ENCODE assay signal across 2 cellular contexts in the genomic region with DNA sequence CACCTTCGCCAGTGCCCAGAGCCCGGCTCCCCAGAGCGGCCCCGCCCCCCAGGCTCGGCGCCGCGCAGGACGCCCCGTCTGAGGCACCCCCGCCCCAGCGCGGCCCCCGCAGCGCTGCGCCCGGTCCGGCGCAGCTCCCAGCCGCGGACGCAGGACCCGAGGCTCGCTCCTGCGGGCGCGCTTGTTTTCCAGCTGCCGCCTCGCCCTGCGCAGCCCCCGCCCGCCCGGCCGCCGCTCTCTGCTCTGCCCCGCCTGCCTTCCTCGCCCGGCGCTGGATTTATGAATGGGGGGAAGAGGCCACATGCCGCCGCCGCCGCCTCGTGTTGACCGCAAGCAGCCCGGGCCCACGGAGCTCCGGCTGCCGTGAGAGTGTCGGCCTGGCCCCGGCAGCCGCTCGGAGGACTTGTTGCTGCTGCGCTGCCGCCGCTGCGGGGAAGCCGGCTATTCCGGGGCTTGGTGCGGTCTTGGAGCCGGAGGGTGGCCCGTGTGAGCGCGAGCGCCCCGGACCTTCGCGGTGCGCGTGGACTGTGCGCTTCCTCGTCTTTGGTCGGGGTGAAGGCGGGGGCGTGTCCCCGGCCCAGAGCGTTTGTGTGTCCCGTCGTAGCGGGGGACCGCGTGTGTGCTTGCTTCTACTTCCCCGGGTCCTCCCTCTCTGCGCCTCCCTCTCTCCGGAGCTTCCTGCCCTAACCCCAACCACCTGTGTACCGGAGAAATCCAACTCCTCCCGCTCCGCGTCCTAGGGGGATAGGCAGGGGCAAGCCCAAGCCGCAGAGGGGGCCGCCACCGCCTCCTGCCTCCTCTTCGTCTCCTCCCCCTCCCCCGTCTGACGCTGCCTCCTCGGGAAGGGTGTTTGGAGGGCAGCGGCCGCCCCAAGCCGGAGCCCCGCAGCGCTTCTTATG.
TF ChIP-seq lines count a peak whose summit lies in the region.

No MANE protein-coding gene starts in this region.

TF ChIP-seq in GM23338, 12 proteins besides CTCF, POLR2A, EP300 and RAD21 (continued from another document):
- no peak for TF ChIP-seq ZNF462 (CRISPR knock-in tag; IDR thresholded peaks at IDR 0.05)
- TF ChIP-seq ZNF114 (CRISPR knock-in tag; IDR thresholded peaks at IDR 0.05): no peak
- 0 out of 2 replicates have a peak, but pooled peaks have one; percentile 14 for TF ChIP-seq POLR2AphosphoS5 (IDR thresholded peaks at IDR 0.05; ENCODE audit: low read depth)
- 0 out of 2 replicates have a peak, but pooled peaks have one; percentile 12 for TF ChIP-seq CREB1 (CRISPR knock-in tag; IDR thresholded peaks at IDR 0.05; ENCODE audit: low read depth)

TF ChIP-seq in WTC11, 78 proteins besides CTCF, POLR2A, EP300 and RAD21 (continued from another document and continues in another):
- TF ChIP-seq, protein P1, sequence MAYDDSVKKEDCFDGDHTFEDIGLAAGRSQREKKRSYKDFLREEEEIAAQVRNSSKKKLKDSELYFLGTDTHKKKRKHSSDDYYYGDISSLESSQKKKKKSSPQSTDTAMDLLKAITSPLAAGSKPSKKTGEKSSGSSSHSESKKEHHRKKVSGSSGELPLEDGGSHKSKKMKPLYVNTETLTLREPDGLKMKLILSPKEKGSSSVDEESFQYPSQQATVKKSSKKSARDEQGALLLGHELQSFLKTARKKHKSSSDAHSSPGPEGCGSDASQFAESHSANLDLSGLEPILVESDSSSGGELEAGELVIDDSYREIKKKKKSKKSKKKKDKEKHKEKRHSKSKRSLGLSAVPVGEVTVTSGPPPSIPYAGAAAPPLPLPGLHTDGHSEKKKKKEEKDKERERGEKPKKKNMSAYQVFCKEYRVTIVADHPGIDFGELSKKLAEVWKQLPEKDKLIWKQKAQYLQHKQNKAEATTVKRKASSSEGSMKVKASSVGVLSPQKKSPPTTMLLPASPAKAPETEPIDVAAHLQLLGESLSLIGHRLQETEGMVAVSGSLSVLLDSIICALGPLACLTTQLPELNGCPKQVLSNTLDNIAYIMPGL (CRISPR knock-in tag; IDR thresholded peaks at IDR 0.05): 0 out of 2 replicates have a peak, but pooled peaks have one; percentile 17
- TF ChIP-seq E2F5 (CRISPR knock-in tag; IDR thresholded peaks at IDR 0.05) (0 out of 2 replicates have a peak, but pooled peaks have one; percentile 9), FOXP1 (CRISPR knock-in tag; IDR thresholded peaks at IDR 0.05; ENCODE audit: borderline replicate concordance) (peak; percentile 64; the same call in 1 of the 2 replicates), KAT7 (CRISPR knock-in tag; IDR thresholded peaks at IDR 0.05; ENCODE audit: borderline replicate concordance) (0 out of 2 replicates have a peak, but pooled peaks have one; percentile 10), ZNF512 (CRISPR knock-in tag; IDR thresholded peaks at IDR 0.05; ENCODE audit: borderline replicate concordance) (no peak), ATF1 (CRISPR knock-in tag; IDR thresholded peaks at IDR 0.05) (no peak), ZNF121 (CRISPR knock-in tag; IDR thresholded peaks at IDR 0.05) (no peak), NFYB (CRISPR knock-in tag; conservative IDR thresholded peaks at IDR 0.05; ENCODE audit: low read depth) (no peak), RELA (CRISPR knock-in tag; IDR thresholded peaks at IDR 0.05; ENCODE audit: borderline replicate concordance) (no peak), FOXJ3 (CRISPR knock-in tag; IDR thresholded peaks at IDR 0.05; ENCODE audit: borderline replicate concordance) (no peak), OVOL2 (CRISPR knock-in tag; IDR thresholded peaks at IDR 0.05; ENCODE audit: borderline replicate concordance) (no peak), ZNF263 (CRISPR knock-in tag; IDR thresholded peaks at IDR 0.05; ENCODE audit: low read depth) (peak; percentile 61; the same call in 1 of the 2 replicates), ZNF281 (CRISPR knock-in tag; IDR thresholded peaks at IDR 0.05) (no peak), NFE2L1 (CRISPR knock-in tag; IDR thresholded peaks at IDR 0.05) (no peak), NFATC4 (CRISPR knock-in tag; IDR thresholded peaks at IDR 0.05) (no peak), PRDM15 (CRISPR knock-in tag; IDR thresholded peaks at IDR 0.05) (no peak), ESRRA (CRISPR knock-in tag; IDR thresholded peaks at IDR 0.05; ENCODE audit: borderline replicate concordance) (no peak), ATF2 (CRISPR knock-in tag; IDR thresholded peaks at IDR 0.05; ENCODE audit: borderline replicate concordance, low read depth) (no peak), GTF2I (CRISPR knock-in tag; conservative IDR thresholded peaks at IDR 0.05) (no peak), JUN (CRISPR knock-in tag; IDR thresholded peaks at IDR 0.05) (no peak), RORB (CRISPR knock-in tag; IDR thresholded peaks at IDR 0.05) (no peak), SMAD4 (CRISPR knock-in tag; IDR thresholded peaks at IDR 0.05) (no peak), JAZF1 (CRISPR knock-in tag; IDR thresholded peaks at IDR 0.05) (no peak), SOX15 (CRISPR knock-in tag; IDR thresholded peaks at IDR 0.05) (no peak), FOXK1 (CRISPR knock-in tag; IDR thresholded peaks at IDR 0.05) (no peak), TP53 (CRISPR knock-in tag; IDR thresholded peaks at IDR 0.05) (no peak), SP1 (CRISPR knock-in tag; conservative IDR thresholded peaks at IDR 0.05) (peak; percentile 32; the same call in 1 of the 2 replicates), ZNF423 (CRISPR knock-in tag; IDR thresholded peaks at IDR 0.05) (no peak), ETV6 (CRISPR knock-in tag; IDR thresholded peaks at IDR 0.05) (no peak)
- TF ChIP-seq, protein P2, sequence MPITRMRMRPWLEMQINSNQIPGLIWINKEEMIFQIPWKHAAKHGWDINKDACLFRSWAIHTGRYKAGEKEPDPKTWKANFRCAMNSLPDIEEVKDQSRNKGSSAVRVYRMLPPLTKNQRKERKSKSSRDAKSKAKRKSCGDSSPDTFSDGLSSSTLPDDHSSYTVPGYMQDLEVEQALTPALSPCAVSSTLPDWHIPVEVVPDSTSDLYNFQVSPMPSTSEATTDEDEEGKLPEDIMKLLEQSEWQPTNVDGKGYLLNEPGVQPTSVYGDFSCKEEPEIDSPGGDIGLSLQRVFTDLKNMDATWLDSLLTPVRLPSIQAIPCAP (CRISPR knock-in tag; IDR thresholded peaks at IDR 0.05): no peak
- TF ChIP-seq, protein P3, sequence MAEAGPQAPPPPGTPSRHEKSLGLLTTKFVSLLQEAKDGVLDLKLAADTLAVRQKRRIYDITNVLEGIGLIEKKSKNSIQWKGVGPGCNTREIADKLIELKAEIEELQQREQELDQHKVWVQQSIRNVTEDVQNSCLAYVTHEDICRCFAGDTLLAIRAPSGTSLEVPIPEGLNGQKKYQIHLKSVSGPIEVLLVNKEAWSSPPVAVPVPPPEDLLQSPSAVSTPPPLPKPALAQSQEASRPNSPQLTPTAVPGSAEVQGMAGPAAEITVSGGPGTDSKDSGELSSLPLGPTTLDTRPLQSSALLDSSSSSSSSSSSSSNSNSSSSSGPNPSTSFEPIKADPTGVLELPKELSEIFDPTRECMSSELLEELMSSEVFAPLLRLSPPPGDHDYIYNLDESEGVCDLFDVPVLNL (CRISPR knock-in tag; IDR thresholded peaks at IDR 0.05; ENCODE audit: borderline replicate concordance, low read depth): no peak
- TF ChIP-seq, protein P4, sequence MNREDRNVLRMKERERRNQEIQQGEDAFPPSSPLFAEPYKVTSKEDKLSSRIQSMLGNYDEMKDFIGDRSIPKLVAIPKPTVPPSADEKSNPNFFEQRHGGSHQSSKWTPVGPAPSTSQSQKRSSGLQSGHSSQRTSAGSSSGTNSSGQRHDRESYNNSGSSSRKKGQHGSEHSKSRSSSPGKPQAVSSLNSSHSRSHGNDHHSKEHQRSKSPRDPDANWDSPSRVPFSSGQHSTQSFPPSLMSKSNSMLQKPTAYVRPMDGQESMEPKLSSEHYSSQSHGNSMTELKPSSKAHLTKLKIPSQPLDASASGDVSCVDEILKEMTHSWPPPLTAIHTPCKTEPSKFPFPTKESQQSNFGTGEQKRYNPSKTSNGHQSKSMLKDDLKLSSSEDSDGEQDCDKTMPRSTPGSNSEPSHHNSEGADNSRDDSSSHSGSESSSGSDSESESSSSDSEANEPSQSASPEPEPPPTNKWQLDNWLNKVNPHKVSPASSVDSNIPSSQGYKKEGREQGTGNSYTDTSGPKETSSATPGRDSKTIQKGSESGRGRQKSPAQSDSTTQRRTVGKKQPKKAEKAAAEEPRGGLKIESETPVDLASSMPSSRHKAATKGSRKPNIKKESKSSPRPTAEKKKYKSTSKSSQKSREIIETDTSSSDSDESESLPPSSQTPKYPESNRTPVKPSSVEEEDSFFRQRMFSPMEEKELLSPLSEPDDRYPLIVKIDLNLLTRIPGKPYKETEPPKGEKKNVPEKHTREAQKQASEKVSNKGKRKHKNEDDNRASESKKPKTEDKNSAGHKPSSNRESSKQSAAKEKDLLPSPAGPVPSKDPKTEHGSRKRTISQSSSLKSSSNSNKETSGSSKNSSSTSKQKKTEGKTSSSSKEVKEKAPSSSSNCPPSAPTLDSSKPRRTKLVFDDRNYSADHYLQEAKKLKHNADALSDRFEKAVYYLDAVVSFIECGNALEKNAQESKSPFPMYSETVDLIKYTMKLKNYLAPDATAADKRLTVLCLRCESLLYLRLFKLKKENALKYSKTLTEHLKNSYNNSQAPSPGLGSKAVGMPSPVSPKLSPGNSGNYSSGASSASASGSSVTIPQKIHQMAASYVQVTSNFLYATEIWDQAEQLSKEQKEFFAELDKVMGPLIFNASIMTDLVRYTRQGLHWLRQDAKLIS (CRISPR knock-in tag; IDR thresholded peaks at IDR 0.05; ENCODE audit: borderline replicate concordance): no peak
- TF ChIP-seq, protein P5, sequence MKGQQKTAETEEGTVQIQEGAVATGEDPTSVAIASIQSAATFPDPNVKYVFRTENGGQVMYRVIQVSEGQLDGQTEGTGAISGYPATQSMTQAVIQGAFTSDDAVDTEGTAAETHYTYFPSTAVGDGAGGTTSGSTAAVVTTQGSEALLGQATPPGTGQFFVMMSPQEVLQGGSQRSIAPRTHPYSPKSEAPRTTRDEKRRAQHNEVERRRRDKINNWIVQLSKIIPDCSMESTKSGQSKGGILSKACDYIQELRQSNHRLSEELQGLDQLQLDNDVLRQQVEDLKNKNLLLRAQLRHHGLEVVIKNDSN (CRISPR knock-in tag; IDR thresholded peaks at IDR 0.05): no peak
